Comparison of ENCODE assay signal across 2 cellular contexts in genomic region chr9:137163805-137164204, GRCh38.
TF ChIP-seq lines count a peak whose summit lies in the region.

No MANE protein-coding gene starts in this region.

TF ChIP-seq in IMR-90, 13 proteins besides CTCF, POLR2A, EP300 and RAD21:
- TF ChIP-seq ELK1 (IDR thresholded peaks at IDR 0.05; ENCODE audit: borderline replicate concordance, low read depth, low read length) (no peak), MAFK (IDR thresholded peaks at IDR 0.05; ENCODE audit: low read depth, low read length) (no peak), CEBPB (IDR thresholded peaks at IDR 0.05; ENCODE audit: low read depth, low read length) (no peak), CHD1 (IDR thresholded peaks at IDR 0.05; ENCODE audit: low read depth, low read length) (no peak), BHLHE40 (IDR thresholded peaks at IDR 0.05; ENCODE audit: low read depth, low read length) (no peak), FOS (IDR thresholded peaks at IDR 0.05; ENCODE audit: low read depth, low read length) (no peak), USF2 (IDR thresholded peaks at IDR 0.05; ENCODE audit: low read depth, low read length) (no peak), RFX5 (IDR thresholded peaks at IDR 0.05; ENCODE audit: low read depth, low read length) (no peak), MXI1 (IDR thresholded peaks at IDR 0.05; ENCODE audit: borderline replicate concordance, low read depth, low read length) (no peak), RCOR1 (IDR thresholded peaks at IDR 0.05; ENCODE audit: insufficient replicate concordance, low read length) (no peak), SMC3 (IDR thresholded peaks at IDR 0.05; ENCODE audit: low read depth, low read length) (no peak), MAZ (IDR thresholded peaks at IDR 0.05; ENCODE audit: borderline replicate concordance, low read depth, low read length) (no peak), NFE2L2 (IDR thresholded peaks at IDR 0.05; ENCODE audit: low read depth, low read length) (no peak)
TF ChIP-seq in IMR-90: peak in this region for 0.

TF ChIP-seq in H1, 55 proteins besides CTCF, POLR2A, EP300 and RAD21:
- TF ChIP-seq RNF2 (IDR thresholded peaks at IDR 0.05; ENCODE audit: borderline replicate concordance, low read depth, low read length, missing control alignments, poor library complexity, severe bottlenecking) = no peak
- TF ChIP-seq E2F6 (IDR thresholded peaks at IDR 0.05) = peak; percentile 65; the same call in 1 of the 2 replicates
